ENCODE assay signal across 8 cellular contexts in the genomic region with DNA sequence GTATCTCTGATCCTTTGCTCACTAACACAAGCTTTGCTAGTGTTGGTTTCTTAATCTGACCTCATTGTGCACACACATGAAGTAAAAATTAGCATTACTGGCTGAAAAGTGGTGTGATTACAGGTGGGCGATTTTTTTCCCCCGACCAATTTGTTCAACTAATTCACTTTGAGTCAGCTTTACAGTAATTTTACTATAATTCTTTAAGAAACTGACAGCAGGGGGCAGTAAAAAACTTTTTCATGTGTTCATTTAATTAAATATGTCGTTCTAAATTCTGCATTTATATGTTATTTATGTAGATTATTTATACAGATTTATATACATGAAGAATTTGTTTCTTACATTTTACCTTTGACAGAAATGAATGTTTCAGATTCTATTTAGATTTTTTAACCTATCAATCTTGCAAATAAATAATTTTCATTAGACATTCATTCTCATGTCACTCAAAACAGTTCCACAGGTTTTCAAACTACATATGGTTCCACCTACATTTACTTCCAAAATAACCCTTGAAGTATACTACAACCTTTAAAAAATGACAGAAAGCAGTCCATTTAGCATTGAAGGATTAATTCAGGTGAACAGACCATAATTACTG. TPM values are rescaled to one million over a fixed set of nuclear protein-coding genes. Genes with fewer than 3 reads are reported as not detected.
DNase-seq lines count a peak whose midpoint lies in the region; ATAC-seq, FAIRE-seq and TF ChIP-seq lines count a peak whose summit lies in the region.

No MANE protein-coding gene starts in this region.

- DNase-seq in GM06990 (ENCODE audit: extremely low read depth, insufficient read length) (no peak), NCI-H1694 treated with DMSO at 0.1 percent for 48 hours (lab: John Stamatoyannopoulos, UW) (peak; percentile 40), pons (ENCODE audit: low spot score) (peak; percentile 42), stomach (no peak)

- H3K4me1 ChIP-seq in stomach, result peaks cover 0 to 8% (median 4%) of the 10 kb centered on the region in 4 donors

- intact Hi-C loops in stomach (cut with DNase I; ENCODE audit: low total_unique reads), result no loop called here

- TF ChIP-seq EP300 in stomach (IDR thresholded peaks at IDR 0.05), result no peak

- peak; percentile 66 for FAIRE-seq in colon (lab: Jason Lieb, UNC)

- 3 to 11% (median 7%) methylated on average over 3 of the region's 3 CpGs for WGBS in stomach, 5 donors

- H3K27me3 ChIP-seq in GM06990 (replicated peaks; ENCODE audit: control insufficient read depth, insufficient read depth, low read length), result no peaks in the 10 kb centered on the region
- H3K27me3 ChIP-seq in stomach, result no peaks in the 10 kb centered on the region

- TF ChIP-seq CTCF in GM06990 (IDR thresholded peaks at IDR 0.05; ENCODE audit: insufficient read depth, low read length, poor library complexity, severe bottlenecking), result peak; percentile 36
- TF ChIP-seq CTCF in stomach (IDR thresholded peaks at IDR 0.05), result peak in 3 of 7 experiments; percentile 28 to 45 (median 29)

- H3K36me3 ChIP-seq in GM06990 (ENCODE audit: control insufficient read depth, insufficient read depth, low read length), result no peaks in the 10 kb centered on the region
- H3K36me3 ChIP-seq in stomach, result no peaks in the 10 kb centered on the region

- ATAC-seq in HG03520 (IDR thresholded peaks at IDR 0.05; ENCODE audit: unreplicated experiment) (no peak), GM19455 (IDR thresholded peaks at IDR 0.05; ENCODE audit: unreplicated experiment) (no peak), GM18867 (IDR thresholded peaks at IDR 0.05; ENCODE audit: unreplicated experiment) (no peak)

- TF ChIP-seq POLR2A in stomach (IDR thresholded peaks at IDR 0.05), result no peak

- no peak overlapping the region for H3K27ac ChIP-seq in stomach

- no peak overlapping the region for H3K4me3 ChIP-seq in GM06990 (replicated peaks; ENCODE audit: low read depth, low read length)
- H3K4me3 ChIP-seq in stomach, result no peak overlapping the region

- no peaks in the 10 kb centered on the region for H3K9me3 ChIP-seq in stomach

RNA-seq across cellular contexts. Expression of a gene that starts 17.5 kb away (rescaled TPM):
- 100 to 1,000 TPM; 204 to 984 (median 301) TPM for total RNA-seq in stomach
- 100 to 1,000 TPM in 1 of 3 donors, 10 to 100 TPM in 2; 75.9 to 105 (median 85.8) TPM for polyA plus RNA-seq in stomach

RNA-seq across cellular contexts. Expression of a gene that starts 34.1 kb away (rescaled TPM):
- total RNA-seq in stomach, result 10 to 100 TPM; 14.6 to 44.4 (median 23.0) TPM
- polyA plus RNA-seq in stomach, result 10 to 100 TPM in 1 of 3 donors, 1 to 10 TPM in 2; 4.2 to 13.1 (median 6.2) TPM

Comparison
In these comparisons a context has a peak if more than half of its experiments do, and no peak if none do; other contexts are left out.
1. DNase-seq: peak in NCI-H1694 treated with DMSO at 0.1 percent for 48 hours (single experiment) and pons (single experiment); none in GM06990 (single experiment) and stomach (single experiment).